Comparison of ENCODE assay signal across 14 cellular contexts in genomic region chr3:16423947-16424673, GRCh38.
DNase-seq lines count a peak whose midpoint lies in the region; ATAC-seq and TF ChIP-seq lines count a peak whose summit lies in the region.
"Had no signal": no experiment of that assay in that cellular context is flagged by ENCODE, and none has a peak within 500 bp of the region (broad histone marks: within the 10 kb centered on the region; RNA-seq: fewer than 3 reads in every experiment).

No MANE protein-coding gene starts in this region.

- H3K27me3 Mint-ChIP-seq in activated CD4-positive, alpha-beta memory T cell treated with anti-CD3 and anti-CD28 coated beads for 36 hours = no peaks in the 10 kb centered on the region
- H3K27me3 Mint-ChIP-seq in endothelial cell (ENCODE audit: unreplicated experiment) = no peaks in the 10 kb centered on the region
- H3K27me3 Mint-ChIP-seq: stimulated activated naive CD8-positive, alpha-beta T cell treated with anti-CD3 and anti-CD28 coated beads, Interleukin-15, Interleukin-2, amounts not matched to agents 100 ng/mL and 50 ng/mL, for 24 hours had no signal

- peaks cover 4% of the 10 kb centered on the region for H3K4me1 Mint-ChIP-seq in activated CD4-positive, alpha-beta memory T cell treated with anti-CD3 and anti-CD28 coated beads for 36 hours (ENCODE audit: low read depth)
- peaks cover under 1% of the 10 kb centered on the region for H3K4me1 Mint-ChIP-seq in endothelial cell (ENCODE audit: unreplicated experiment)

- no peaks in the 10 kb centered on the region for H3K9me3 ChIP-seq in thyroid gland

- CTCF ChIA-PET in activated CD4-positive, alpha-beta memory T cell treated with anti-CD3 and anti-CD28 coated beads for 36 hours (lab: Charles Lee) = no interaction called here

- intact Hi-C loops in activated CD4-positive, alpha-beta memory T cell treated with anti-CD3 and anti-CD28 coated beads for 36 hours (cut with micrococcal nuclease) = no loop called here
- intact Hi-C loops in thyroid gland (cut with DNase I) = no loop called here

- H3K4me3 Mint-ChIP-seq in activated CD4-positive, alpha-beta memory T cell treated with anti-CD3 and anti-CD28 coated beads for 36 hours = no peak overlapping the region
- no peak overlapping the region for H3K4me3 Mint-ChIP-seq in endothelial cell (ENCODE audit: unreplicated experiment)
- H3K4me3 Mint-ChIP-seq: GM23338; IgD-negative memory B cell; stimulated activated naive CD8-positive, alpha-beta T cell treated with anti-CD3 and anti-CD28 coated beads, Interleukin-15, Interleukin-2, amounts not matched to agents 100 ng/mL and 50 ng/mL, for 24 hours had no signal

- H3K27ac Mint-ChIP-seq in activated CD4-positive, alpha-beta memory T cell treated with anti-CD3 and anti-CD28 coated beads for 36 hours = no peak overlapping the region
- no peak overlapping the region for H3K27ac Mint-ChIP-seq in endothelial cell (ENCODE audit: unreplicated experiment)
- H3K27ac Mint-ChIP-seq: GM23338; IgD-negative memory B cell; stimulated activated naive CD8-positive, alpha-beta T cell treated with anti-CD3 and anti-CD28 coated beads, Interleukin-15, Interleukin-2, amounts not matched to agents 100 ng/mL and 50 ng/mL, for 24 hours had no signal

- peaks cover 12 to 34% of the 10 kb centered on the region in 2 donors for H3K4me1 ChIP-seq in thyroid gland

- 87 to 91% methylated on average over 5 of the region's 5 CpGs for WGBS in thyroid gland, 2 donors

- TF ChIP-seq POLR2A in thyroid gland (IDR thresholded peaks at IDR 0.05) = no peak

- DNase-seq in activated CD4-positive, alpha-beta memory T cell treated with anti-CD3 and anti-CD28 coated beads for 36 hours = no peak
- no peak for DNase-seq in activated T-cell treated with anti-CD3 and anti-CD28 coated beads, Interleukin-2, amount 50 U/mL, for 1 hour
- DNase-seq in endothelial cell (ENCODE audit: low spot score) (no peak), thyroid gland (no peak)
- DNase-seq: activated T-cell treated with anti-CD3 and anti-CD28 coated beads for 4 hours, mesenchymal stem cell, NCI-H2171 had no signal

- H3K9me3 Mint-ChIP-seq in activated CD4-positive, alpha-beta memory T cell treated with anti-CD3 and anti-CD28 coated beads for 36 hours = no peaks in the 10 kb centered on the region
- H3K9me3 Mint-ChIP-seq in endothelial cell (ENCODE audit: unreplicated experiment) = no peaks in the 10 kb centered on the region
- H3K9me3 Mint-ChIP-seq: GM23338; IgD-negative memory B cell; stimulated activated naive CD8-positive, alpha-beta T cell treated with anti-CD3 and anti-CD28 coated beads, Interleukin-15, Interleukin-2, amounts not matched to agents 100 ng/mL and 50 ng/mL, for 24 hours had no signal

- H3K27ac ChIP-seq in thyroid gland = no peak overlapping the region

- ATAC-seq in GM18498 (IDR thresholded peaks at IDR 0.05; ENCODE audit: unreplicated experiment) (peak; percentile 88), GM19455 (IDR thresholded peaks at IDR 0.05; ENCODE audit: unreplicated experiment) (peak; percentile 95), HG02840 (IDR thresholded peaks at IDR 0.05; ENCODE audit: low FRiP score, unreplicated experiment) (peak; percentile 67), HG03457 (IDR thresholded peaks at IDR 0.05; ENCODE audit: unreplicated experiment) (peak; percentile 87)
- ATAC-seq: GM23338 had no signal

- TF ChIP-seq CTCF in endothelial cell (IDR thresholded peaks at IDR 0.05; ENCODE audit: unreplicated experiment) (no peak), thyroid gland (IDR thresholded peaks at IDR 0.05) (no peak)

- no peaks in the 10 kb centered on the region for H3K36me3 ChIP-seq in thyroid gland

- POLR2A ChIA-PET in activated CD4-positive, alpha-beta memory T cell treated with anti-CD3 and anti-CD28 coated beads for 36 hours (lab: Charles Lee) = no interaction called here

- no peak overlapping the region for H3K4me3 ChIP-seq in thyroid gland (replicated peaks in 1 of 3)
- H3K4me3 ChIP-seq: GM23338 had no signal

- H3K27me3 ChIP-seq in thyroid gland = no peaks in the 10 kb centered on the region

- H3K36me3 Mint-ChIP-seq in activated CD4-positive, alpha-beta memory T cell treated with anti-CD3 and anti-CD28 coated beads for 36 hours = peaks cover 27% of the 10 kb centered on the region
- H3K36me3 Mint-ChIP-seq in endothelial cell (ENCODE audit: low read depth, unreplicated experiment) = peaks cover 2% of the 10 kb centered on the region
